18 cellular contexts compared by ENCODE assay signal in genomic region chr14:87643005-87643404, GRCh38.
DNase-seq lines count a peak whose midpoint lies in the region; ATAC-seq and TF ChIP-seq lines count a peak whose summit lies in the region.
"Had no signal": no experiment of that assay in that cellular context is flagged by ENCODE, and none has a peak within 500 bp of the region (broad histone marks: within the 10 kb centered on the region; RNA-seq: fewer than 3 reads in every experiment).

No MANE protein-coding gene starts in this region.

- H3K27ac ChIP-seq in testis, result no peak overlapping the region
- no peak overlapping the region for H3K27ac ChIP-seq in smooth muscle cell (ENCODE audit: low read depth)
- H3K27ac ChIP-seq: esophagus squamous epithelium, SJCRH30, transverse colon had no signal

- DNase-seq in NCI-H345 (lab: John Stamatoyannopoulos, UW) (peak; percentile 66), NCI-H345 treated with DMSO at 0.1 percent for 48 hours (lab: John Stamatoyannopoulos, UW; ENCODE audit: unreplicated experiment) (no peak), NCI-H446 treated with DMSO at 0.1 percent for 48 hours (lab: John Stamatoyannopoulos, UW) (peak; percentile 74), fibroblast of pulmonary artery (ENCODE audit: low read depth) (peak; percentile 4), testis (peak; percentile 68), smooth muscle cell (lab: John Stamatoyannopoulos, UW; ENCODE audit: unreplicated experiment) (no peak), GM19240 (ENCODE audit: insufficient read length, low spot score) (no peak)
- DNase-seq: activated CD4-positive, alpha-beta T cell treated with anti-CD3 and anti-CD28 coated beads for 48 hours; activated T-cell treated with anti-CD3 and anti-CD28 coated beads for 4 hours; esophagus squamous epithelium; kidney glomerular epithelial cell; NCI-H2081 treated with DMSO at 0.1 percent for 48 hours; stimulated activated CD4-positive, alpha-beta T cell treated with anti-CD3 and anti-CD28 coated beads, Interleukin-4, amount 100 ng/mL, for 4 hours; T1000; transverse colon had no signal

- H3K4me1 ChIP-seq in testis, result no peaks in the 10 kb centered on the region
- H3K4me1 ChIP-seq in smooth muscle cell (ENCODE audit: low read depth), result no peaks in the 10 kb centered on the region
- H3K4me1 ChIP-seq: esophagus squamous epithelium, SJCRH30, transverse colon had no signal

- no peaks in the 10 kb centered on the region for H3K9me3 ChIP-seq in testis
- no peaks in the 10 kb centered on the region for H3K9me3 ChIP-seq in smooth muscle cell (replicated peaks; ENCODE audit: low read depth)
- H3K9me3 ChIP-seq: SJCRH30, transverse colon had no signal

- no peak for TF ChIP-seq CTCF in fibroblast of pulmonary artery (IDR thresholded peaks at IDR 0.05; ENCODE audit: low read length, missing control alignments)
- TF ChIP-seq CTCF in testis (IDR thresholded peaks at IDR 0.05), result no peak
- TF ChIP-seq CTCF in smooth muscle cell (IDR thresholded peaks at IDR 0.05; ENCODE audit: borderline replicate concordance, insufficient read depth, poor library complexity, severe bottlenecking), result no peak

- H3K9ac ChIP-seq in smooth muscle cell (ENCODE audit: low read depth), result no peak overlapping the region

- 33 to 34% methylated on average over 4 of the region's 4 CpGs for WGBS in testis, 2 donors
- WGBS in smooth muscle cell (ENCODE audit: low lambda C conversion rate), result 81% methylated on average over 4 of the region's 4 CpGs

- H3K27me3 ChIP-seq in testis (no peaks in the 10 kb centered on the region), smooth muscle cell (ENCODE audit: low read depth) (no peaks in the 10 kb centered on the region)
- H3K27me3 ChIP-seq: esophagus squamous epithelium, SJCRH30, transverse colon had no signal

- TF ChIP-seq POLR2A in testis (IDR thresholded peaks at IDR 0.05), result no peak

- H3K4me2 ChIP-seq in smooth muscle cell, result no peak overlapping the region

- H3K4me3 ChIP-seq in fibroblast of pulmonary artery (replicated peaks; ENCODE audit: low read depth, low read length), result no peak overlapping the region
- H3K4me3 ChIP-seq in testis, result no peak overlapping the region
- H3K4me3 ChIP-seq in smooth muscle cell, result no peak overlapping the region
- H3K4me3 ChIP-seq: esophagus squamous epithelium, mucosa of descending colon, SJCRH30, transverse colon had no signal

- ATAC-seq in GM21717 (IDR thresholded peaks at IDR 0.05; ENCODE audit: unreplicated experiment), result no peak
- ATAC-seq: mucosa of descending colon had no signal

- no peak overlapping the region for H2AFZ ChIP-seq in smooth muscle cell (ENCODE audit: low read depth)

- no peaks in the 10 kb centered on the region for H4K20me1 ChIP-seq in smooth muscle cell (ENCODE audit: low read depth)

- H3K36me3 ChIP-seq in testis (ENCODE audit: low read depth, missing control alignments) (no peaks in the 10 kb centered on the region), smooth muscle cell (ENCODE audit: low read depth) (no peaks in the 10 kb centered on the region)
- H3K36me3 ChIP-seq: esophagus squamous epithelium, SJCRH30, transverse colon had no signal

- intact Hi-C loops in testis (cut with DNase I; ENCODE audit: low total_unique reads), result no loop called here

- H3F3A ChIP-seq in smooth muscle cell (ENCODE audit: low read depth), result no peaks in the 10 kb centered on the region

- H3K79me2 ChIP-seq in smooth muscle cell (ENCODE audit: low read depth), result no peaks in the 10 kb centered on the region

Comparison
In these comparisons a context has a peak if more than half of its experiments do, and no peak if none do; other contexts are left out.
1. DNase-seq: peak in NCI-H345 (single experiment), NCI-H446 treated with DMSO at 0.1 percent for 48 hours (single experiment), fibroblast of pulmonary artery (single experiment) and testis (single experiment); none in NCI-H345 treated with DMSO at 0.1 percent for 48 hours (single experiment), smooth muscle cell (single experiment) and GM19240 (single experiment).